Comparison of ENCODE assay signal across 8 cellular contexts in the genomic region with DNA sequence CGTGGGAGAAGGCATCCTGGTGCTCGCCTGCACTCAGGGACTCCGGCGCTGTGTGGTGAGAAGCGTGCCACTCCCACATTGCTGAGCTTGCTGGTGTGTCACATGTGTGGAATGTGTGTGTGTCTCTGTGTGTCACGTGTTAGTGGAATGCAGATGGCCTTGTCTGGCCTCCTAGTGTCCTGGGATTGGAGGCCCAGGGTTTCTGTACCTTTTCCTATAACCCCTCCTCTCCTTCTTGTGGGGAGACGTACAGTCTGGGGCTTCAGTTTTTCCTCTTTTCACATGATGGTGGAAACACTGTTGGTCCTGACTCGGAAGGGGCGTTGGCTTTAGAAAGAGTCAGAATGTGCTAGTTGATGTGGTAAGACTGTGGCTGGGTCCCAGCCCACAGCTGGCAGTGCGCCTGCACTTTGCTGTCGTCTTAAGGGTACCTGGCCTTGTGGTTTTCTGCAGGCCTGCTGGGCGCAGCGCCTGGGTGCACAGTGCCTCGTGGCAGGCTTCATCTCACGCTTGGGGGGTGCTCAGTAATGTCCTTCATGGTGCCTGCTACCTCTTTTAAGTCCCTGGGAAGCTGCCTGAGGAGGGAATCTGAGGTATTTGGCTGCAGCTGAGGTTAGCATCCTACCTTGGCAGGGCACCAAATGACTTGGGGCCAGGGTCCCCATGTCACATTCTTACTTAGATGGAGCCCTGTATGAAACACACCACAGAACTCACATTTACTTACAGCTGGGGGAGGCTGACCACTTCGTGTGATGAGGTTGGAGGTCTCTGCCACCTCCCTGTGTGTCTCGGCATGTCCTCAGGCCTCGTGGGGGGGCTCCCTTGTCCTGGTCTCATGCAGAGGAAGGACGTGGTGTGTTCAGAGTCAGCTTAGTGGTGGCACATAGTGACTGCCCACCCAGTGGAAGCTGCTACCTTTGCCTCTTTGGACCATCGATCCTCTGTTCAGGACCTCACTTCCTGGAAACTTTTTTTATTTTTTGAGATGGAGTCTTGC.
DNase-seq lines count a peak whose midpoint lies in the region; TF ChIP-seq lines count a peak whose summit lies in the region.

No MANE protein-coding gene starts in this region.

- BruUV-seq in MCF 10A (replicated peaks; lab: Mats Ljungman, UMichigan), result no TSS peak

- H3K9me3 Mint-ChIP-seq in MCF 10A (ENCODE audit: unreplicated experiment), result no peaks in the 10 kb centered on the region

- POLR2A ChIA-PET in MCF 10A (lab: Yijun Ruan, JAX), result interaction anchor here (0.6 to 9.5 kb wide), 19 partner anchors 12 to 627 kb away, joined by 3 to 113 read pairs (median 3); a partner anchor contains a TSS

- peaks cover 36% of the 10 kb centered on the region for H3K4me1 Mint-ChIP-seq in MCF 10A (ENCODE audit: insufficient read depth, unreplicated experiment)

- DNase-seq in GM19238 (ENCODE audit: insufficient read length, low spot score) (peak; percentile 31), T-helper 22 cell (ENCODE audit: low read depth) (peak; percentile 84), MCF 10A (ENCODE audit: unreplicated experiment) (peak; percentile 96), lung microvascular endothelial cell (ENCODE audit: low read depth in 2 of 2) (peak; percentile 46 to 75), NCI-H1436 (lab: John Stamatoyannopoulos, UW) (no peak), pons (ENCODE audit: low spot score) (no peak), SIG-M5 treated with dmso at 0.1 percent for 504 hours (lab: John Stamatoyannopoulos, UW; ENCODE audit: unreplicated experiment) (no peak)
- peak; percentile 52 to 69 for DNase-seq in stimulated activated CD8-positive, alpha-beta memory T cell treated with anti-CD3 and anti-CD28 coated beads, Interleukin-7, amount 100 ng/mL, for 4 hours (ENCODE audit: low read depth in 2 of 2)

- CTCF ChIA-PET in MCF 10A (lab: Yijun Ruan, JAX), result interaction anchor here (0.6 to 1.7 kb wide), 7 partner anchors 7 to 1060 kb away, joined by 3 to 7 read pairs (median 5); a partner anchor contains a TSS

- intact Hi-C loops in MCF 10A (cut with micrococcal nuclease), result loop anchor here (1.0 to 5.0 kb wide), 3 partner anchors 39 to 128 kb away; no protein-coding TSS in a partner anchor

- peak overlapping the region; percentile 59 for H3K4me3 Mint-ChIP-seq in MCF 10A (ENCODE audit: unreplicated experiment)

- no peaks in the 10 kb centered on the region for H3K27me3 Mint-ChIP-seq in MCF 10A (ENCODE audit: insufficient read depth, unreplicated experiment)

- TF ChIP-seq CTCF in MCF 10A (IDR thresholded peaks at IDR 0.05; ENCODE audit: unreplicated experiment), result no peak

- peaks cover 97% of the 10 kb centered on the region for H3K36me3 Mint-ChIP-seq in MCF 10A (ENCODE audit: insufficient read depth, unreplicated experiment)

- H3K27ac Mint-ChIP-seq in MCF 10A (ENCODE audit: low read depth, unreplicated experiment), result peak overlapping the region; percentile 94

Comparison
In these comparisons a context has a peak if more than half of its experiments do, and no peak if none do; other contexts are left out.
1. DNase-seq: peak in GM19238 (single experiment), T-helper 22 cell (single experiment), MCF 10A (single experiment), lung microvascular endothelial cell (2 of 2) and stimulated activated CD8-positive, alpha-beta memory T cell treated with anti-CD3 and anti-CD28 coated beads, Interleukin-7, amount 100 ng/mL, for 4 hours (2 of 2); none in NCI-H1436 (single experiment), pons (single experiment) and SIG-M5 treated with dmso at 0.1 percent for 504 hours (single experiment).